ENCODE assay signal across 9 cellular contexts in the genomic region with DNA sequence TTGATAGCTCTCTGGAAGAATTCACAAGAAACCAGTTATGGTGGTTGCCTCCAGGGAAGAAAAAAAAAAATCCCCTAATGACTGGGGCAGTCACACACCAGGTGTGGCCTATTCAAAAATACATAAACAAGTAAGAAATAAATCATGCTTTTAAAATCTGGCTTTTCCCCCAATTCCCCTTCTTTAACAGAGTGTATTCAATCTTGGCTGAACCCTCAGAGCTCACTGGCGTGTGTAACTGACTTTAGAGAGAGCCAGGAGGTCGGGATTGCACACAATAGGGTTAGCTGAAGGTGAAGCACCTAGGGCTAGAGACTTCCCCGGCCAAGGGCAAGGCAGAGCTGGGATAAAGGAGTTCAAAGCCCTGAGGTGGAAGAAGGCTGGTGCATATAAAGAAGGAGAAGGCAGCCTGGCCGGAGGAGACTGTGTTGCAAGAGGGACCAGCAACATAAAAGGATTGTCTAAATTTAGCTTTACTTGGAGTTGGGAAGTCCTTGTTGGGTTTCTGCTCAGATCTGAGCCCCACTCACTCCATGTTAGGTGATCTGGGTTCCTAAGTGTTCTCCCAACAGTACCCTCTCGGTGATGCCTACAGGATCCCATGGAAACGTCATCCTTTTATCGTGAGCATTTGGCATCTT. TPM values are rescaled to one million over a fixed set of nuclear protein-coding genes. Genes with fewer than 3 reads are reported as not detected.
A peak's percentile ranks its signal among the peaks of the same experiment; 100 is the strongest.
DNase-seq lines count a peak whose midpoint lies in the region; ATAC-seq and TF ChIP-seq lines count a peak whose summit lies in the region.
"Had no signal": no experiment of that assay in that cellular context is flagged by ENCODE, and none has a peak within 500 bp of the region (broad histone marks: within the 10 kb centered on the region; RNA-seq: fewer than 3 reads in every experiment).

No MANE protein-coding gene starts in this region.

- TF ChIP-seq CTCF in Peyer's patch (IDR thresholded peaks at IDR 0.05) (no peak), RWPE1 (conservative IDR thresholded peaks at IDR 0.05; ENCODE audit: low read depth) (no peak)

- CTCF ChIA-PET in RWPE1 (lab: Yijun Ruan, JAX) = no interaction called here

- no peak for TF ChIP-seq POLR2A in Peyer's patch (IDR thresholded peaks at IDR 0.05)

- H3K4me3 ChIP-seq in Peyer's patch (no peak overlapping the region), muscle layer of duodenum (ENCODE audit: low read depth in 1 of 2, low read length in 2 of 2) (no peak overlapping the region)

- peak; percentile 37 for ATAC-seq in GM21390 (IDR thresholded peaks at IDR 0.05; ENCODE audit: unreplicated experiment)

- POLR2A ChIA-PET in RWPE1 (lab: Yijun Ruan, JAX; ENCODE audit: low non-redundant PET) = no interaction called here

- H3K27me3 ChIP-seq in Peyer's patch (no peaks in the 10 kb centered on the region), muscle layer of duodenum (ENCODE audit: low read depth, low read length) (no peaks in the 10 kb centered on the region)

- DNase-seq in Caki2 (ENCODE audit: low read depth) = peak; percentile 98
- DNase-seq in Peyer's patch = no peak
- no peak for DNase-seq in NCI-H345 (lab: John Stamatoyannopoulos, UW)
- no peak for DNase-seq in RWPE1 (ENCODE audit: low spot score)
- no peak for DNase-seq in amygdala (lab: John Stamatoyannopoulos, UW)
- DNase-seq in cortex of kidney (lab: John Stamatoyannopoulos, UW) = no peak
- DNase-seq: NCI-H748 treated with DMSO at 0.1 percent for 48 hours had no signal

- H3K9me3 ChIP-seq in Peyer's patch (no peaks in the 10 kb centered on the region), muscle layer of duodenum (ENCODE audit: control insufficient read depth in 1 of 2, low read length in 2 of 2) (no peaks in the 10 kb centered on the region)

- H3K4me1 ChIP-seq in Peyer's patch (peaks cover 0 to 12% (median 2%) of the 10 kb centered on the region in 4 donors), muscle layer of duodenum (ENCODE audit: control insufficient read depth in 1 of 2, insufficient read depth in 2 of 2, low read length in 2 of 2) (peaks cover 5 to 41% of the 10 kb centered on the region in 2 donors)

- no peaks in the 10 kb centered on the region for H3K36me3 ChIP-seq in Peyer's patch
- no peaks in the 10 kb centered on the region for H3K36me3 ChIP-seq in muscle layer of duodenum (ENCODE audit: control insufficient read depth in 1 of 2, insufficient read depth in 2 of 2, low read length in 2 of 2)

- in situ Hi-C loops in Caki2 (cut with HindIII; ENCODE audit: low pct_unique_long_range_greater_than_20kb, low sequenced_read_pairs) = no loop called here

- H3K27ac ChIP-seq in Peyer's patch (peak overlapping the region; percentile 8 to 70 (median 28)), muscle layer of duodenum (ENCODE audit: low read length) (peak overlapping the region; percentile 73), RWPE1 (no peak overlapping the region)

RNA-seq across cellular contexts. Expression of a gene that starts 19.7 kb away (rescaled TPM):
- total RNA-seq in Caki2 (2014; rRNA removed; shearing (Covaris generic); ENCODE audit: low replicate concordance) = 68.1 and 103 TPM in 2 replicates
- total RNA-seq in Peyer's patch = 100 to 1,000 TPM in 1 of 4 donors, 10 to 100 TPM in 2, 1 to 10 TPM in 1; 9.8 to 163 (median 22.2) TPM

RNA-seq across cellular contexts. Expression of a gene that starts 30.4 kb away (rescaled TPM):
- total RNA-seq in Caki2 (2014; rRNA removed; shearing (Covaris generic); ENCODE audit: low replicate concordance) = 11.4 and 20.0 TPM in 2 replicates
- 10 to 100 TPM; 16.6 to 29.0 (median 22.3) TPM for total RNA-seq in Peyer's patch
